ENCODE assay signal across 22 cellular contexts in the genomic region with DNA sequence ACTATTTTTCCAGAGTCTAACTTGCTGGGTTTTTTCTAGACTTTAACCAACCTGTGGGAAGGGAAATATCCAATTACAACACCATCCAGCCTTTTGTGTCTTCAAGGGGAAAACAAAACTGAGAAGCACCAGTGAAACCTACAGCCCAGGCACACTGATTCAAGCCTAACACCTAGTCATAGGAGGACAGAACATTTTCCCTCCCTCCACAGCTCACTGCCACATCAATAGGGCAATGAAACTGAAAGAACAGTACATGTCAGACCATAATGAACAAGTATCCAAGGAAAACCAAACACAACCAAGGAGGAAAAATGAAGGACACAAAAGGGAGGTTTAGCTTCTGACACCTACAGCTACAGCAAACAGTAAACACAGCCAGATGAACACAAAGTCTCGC. TPM values are rescaled to one million over a fixed set of nuclear protein-coding genes. Genes with fewer than 3 reads are reported as not detected.
DNase-seq lines count a peak whose midpoint lies in the region; ATAC-seq, FAIRE-seq and TF ChIP-seq lines count a peak whose summit lies in the region.
"Had no signal": no experiment of that assay in that cellular context is flagged by ENCODE, and none has a peak within 500 bp of the region (broad histone marks: within the 10 kb centered on the region; RNA-seq: fewer than 3 reads in every experiment).

No MANE protein-coding gene starts in this region.

- peak; percentile 91 for FAIRE-seq in bronchial epithelial cell (lab: Jason Lieb, UNC)
- FAIRE-seq: D721Med, HepG2 had no signal

- H3K36me3 Mint-ChIP-seq in activated T-cell treated with anti-CD3 and anti-CD28 coated beads, Interleukin-2, amount 50 U/mL, for 72 hours (ENCODE audit: insufficient read depth in 2 of 2) = peaks cover 0 to 2% of the 10 kb centered on the region in 2 donors

- no peaks in the 10 kb centered on the region for H3K36me3 ChIP-seq in bronchial epithelial cell (ENCODE audit: control insufficient read depth, insufficient read depth, low read length)

- no peaks in the 10 kb centered on the region for H3K27me3 ChIP-seq in bronchial epithelial cell (ENCODE audit: control insufficient read depth, insufficient read depth, low read length)

- H3K4me1 Mint-ChIP-seq in activated T-cell treated with anti-CD3 and anti-CD28 coated beads, Interleukin-2, amount 50 U/mL, for 72 hours (ENCODE audit: low read depth) = peaks cover 8% of the 10 kb centered on the region

- peaks cover 0 to 2% of the 10 kb centered on the region in 2 donors for H3K9me3 Mint-ChIP-seq in activated T-cell treated with anti-CD3 and anti-CD28 coated beads, Interleukin-2, amount 50 U/mL, for 72 hours

- DNase-seq in activated T-cell treated with anti-CD3 and anti-CD28 coated beads, Interleukin-2, amount 50 U/mL, for 72 hours = no peak
- DNase-seq in activated T-cell treated with anti-CD3 and anti-CD28 coated beads, Interleukin-2, amount 50 U/mL, for 1 hour = no peak
- no peak for DNase-seq in bronchial epithelial cell (ENCODE audit: low read depth)
- no peak for DNase-seq in NCI-H187 treated with DMSO at 0.1 percent for 48 hours (lab: John Stamatoyannopoulos, UW)
- DNase-seq in NCI-H82 treated with DMSO at 0.1 percent for 48 hours (lab: John Stamatoyannopoulos, UW; ENCODE audit: unreplicated experiment) = no peak
- DNase-seq: ACHN, H9, KG1, NCI-H1105 treated with DMSO at 0.1 percent for 48 hours, NCI-H1694, NCI-H2107, NCI-H510A, NCI-H748 treated with DMSO at 0.1 percent for 48 hours, OCI-M1, SIG-M5 had no signal

- no peak overlapping the region for H3K4me3 ChIP-seq in bronchial epithelial cell (ENCODE audit: low read depth, low read length)

- peaks cover 38% of the 10 kb centered on the region for H3K27me3 Mint-ChIP-seq in activated T-cell treated with anti-CD3 and anti-CD28 coated beads, Interleukin-2, amount 50 U/mL, for 72 hours (ENCODE audit: low read depth)

- ATAC-seq in activated T-cell treated with anti-CD3 and anti-CD28 coated beads, Interleukin-2, amount 50 U/mL, for 72 hours (replicated peaks in 1 of 2) = peak; percentile 75 to 96
- ATAC-seq in GM18511 (IDR thresholded peaks at IDR 0.05; ENCODE audit: unreplicated experiment) (peak; percentile 56), HG02610 (IDR thresholded peaks at IDR 0.05; ENCODE audit: unreplicated experiment) (peak; percentile 70), HG03025 (IDR thresholded peaks at IDR 0.05; ENCODE audit: low FRiP score, unreplicated experiment) (no peak)
- ATAC-seq: HepG2, SK-N-SH treated with all-trans-retinoic acid at 6 μM for 48 hours had no signal

- no peak for TF ChIP-seq CTCF in bronchial epithelial cell (IDR thresholded peaks at IDR 0.05; ENCODE audit: insufficient read depth, low read length, severe bottlenecking)

- no peak overlapping the region for H3K4me3 Mint-ChIP-seq in activated T-cell treated with anti-CD3 and anti-CD28 coated beads, Interleukin-2, amount 50 U/mL, for 72 hours
- H3K4me3 Mint-ChIP-seq: H9 had no signal

- peak overlapping the region; percentile 8 for H3K27ac Mint-ChIP-seq in activated T-cell treated with anti-CD3 and anti-CD28 coated beads, Interleukin-2, amount 50 U/mL, for 72 hours
- H3K27ac Mint-ChIP-seq: H9 had no signal

RNA-seq across cellular contexts. Expression of a gene that starts 17.6 kb away (rescaled TPM):
- total RNA-seq in activated T-cell treated with anti-CD3 and anti-CD28 coated beads, Interleukin-2, amount 50 U/mL, for 72 hours = not detected
- not detected in 2 replicates for total RNA-seq in bronchial epithelial cell
- total RNA-seq: H9, HepG2 had no signal

RNA-seq across cellular contexts. Expression of a gene that starts 30.8 kb away (rescaled TPM):
- not detected for total RNA-seq in activated T-cell treated with anti-CD3 and anti-CD28 coated beads, Interleukin-2, amount 50 U/mL, for 72 hours
- not detected in 2 replicates for total RNA-seq in bronchial epithelial cell
- total RNA-seq: H9, HepG2, RPMI7951 had no signal

RNA-seq across cellular contexts. Expression of a gene that starts 39.7 kb away (rescaled TPM):
- 10 to 100 TPM; 44.2 to 54.3 TPM for total RNA-seq in activated T-cell treated with anti-CD3 and anti-CD28 coated beads, Interleukin-2, amount 50 U/mL, for 72 hours
- 21.9 and 38.0 TPM in 2 replicates for total RNA-seq in bronchial epithelial cell
